Comparison of ENCODE assay signal across 8 cellular contexts in genomic region chr12:125403145-125403789, GRCh38.
A peak's percentile ranks its signal among the peaks of the same experiment; 100 is the strongest.
DNase-seq lines count a peak whose midpoint lies in the region; ATAC-seq, FAIRE-seq and TF ChIP-seq lines count a peak whose summit lies in the region.

No MANE protein-coding gene starts in this region.

- FAIRE-seq in HTR-8/SVneo (lab: Jason Lieb, UNC), result no peak

- peak overlapping the region in 1 of 8 donors; percentile 52 for H3K4me3 Mint-ChIP-seq in CD4-positive, alpha-beta memory T cell

- POLR2A ChIA-PET in CD4-positive, alpha-beta memory T cell (lab: Charles Lee; ENCODE audit: partially characterized antibody), result no interaction called here

- DNase-seq in EH (ENCODE audit: low read depth), result peak; percentile 28
- DNase-seq in HTR-8/SVneo (ENCODE audit: insufficient read length, low spot score), result peak; percentile 23
- DNase-seq in SK-MEL-5 (ENCODE audit: low read depth, low spot score), result peak; percentile 72
- peak; percentile 13 for DNase-seq in foreskin melanocyte
- DNase-seq in tibial nerve (ENCODE audit: low spot score in 2 of 2), result no peak
- DNase-seq in NCI-H128 (lab: John Stamatoyannopoulos, UW; ENCODE audit: unreplicated experiment), result no peak
- no peak for DNase-seq in CD4-positive, alpha-beta memory T cell

- no peak overlapping the region for H3K4me3 ChIP-seq in tibial nerve
- H3K4me3 ChIP-seq in CD4-positive, alpha-beta memory T cell (ENCODE audit: low read length in 2 of 2), result no peak overlapping the region

- in situ Hi-C loops in SK-MEL-5 (cut with HindIII; ENCODE audit: low pct_unique_long_range_greater_than_20kb, low sequenced_read_pairs), result no loop called here

- no peak for TF ChIP-seq POLR2A in tibial nerve (IDR thresholded peaks at IDR 0.05)

- H3K36me3 Mint-ChIP-seq in CD4-positive, alpha-beta memory T cell, result no peaks in the 10 kb centered on the region

- H3K9me3 ChIP-seq in tibial nerve, result peaks cover 0 to 49% (median 8%) of the 10 kb centered on the region in 4 donors
- no peaks in the 10 kb centered on the region for H3K9me3 ChIP-seq in CD4-positive, alpha-beta memory T cell (ENCODE audit: control insufficient read depth in 1 of 2, low read length in 2 of 2)

- peaks cover 2 to 7% (median 4%) of the 10 kb centered on the region in 8 donors for H3K9me3 Mint-ChIP-seq in CD4-positive, alpha-beta memory T cell

- no peak overlapping the region for H3K27ac ChIP-seq in tibial nerve
- no peak overlapping the region for H3K27ac ChIP-seq in CD4-positive, alpha-beta memory T cell (ENCODE audit: low read depth, low read length)

- no peaks in the 10 kb centered on the region for H3K4me1 ChIP-seq in tibial nerve
- H3K4me1 ChIP-seq in CD4-positive, alpha-beta memory T cell (ENCODE audit: insufficient read depth, low read length), result no peaks in the 10 kb centered on the region

- CTCF ChIA-PET in CD4-positive, alpha-beta memory T cell (lab: Charles Lee; ENCODE audit: partially characterized antibody), result interaction anchor here (0.8 to 1.4 kb wide), 2 partner anchors 9 to 220 kb away, joined by 3 to 4 read pairs; no protein-coding TSS in a partner anchor

- peak in 4 of 5 experiments; percentile 8 to 12 (median 10) for TF ChIP-seq CTCF in tibial nerve (IDR thresholded peaks at IDR 0.05)

- 30% methylated on average over 3 of the region's 3 CpGs for WGBS in tibial nerve, 2 donors

- intact Hi-C loops in CD4-positive, alpha-beta memory T cell (cut with micrococcal nuclease), result loop anchor here (2.0 kb wide), 1 partner anchor 220 kb away; no protein-coding TSS in a partner anchor

- ATAC-seq in GM21576 (IDR thresholded peaks at IDR 0.05; ENCODE audit: unreplicated experiment), result no peak

- no peak for TF ChIP-seq EP300 in tibial nerve (IDR thresholded peaks at IDR 0.05)

- no peaks in the 10 kb centered on the region for H3K36me3 ChIP-seq in tibial nerve
- H3K36me3 ChIP-seq in CD4-positive, alpha-beta memory T cell (ENCODE audit: insufficient read depth, low read length), result no peaks in the 10 kb centered on the region

- H3K27me3 Mint-ChIP-seq in CD4-positive, alpha-beta memory T cell, result peaks cover 7% of the 10 kb centered on the region in 2 donors

- H3K27me3 ChIP-seq in tibial nerve, result no peaks in the 10 kb centered on the region
- no peaks in the 10 kb centered on the region for H3K27me3 ChIP-seq in CD4-positive, alpha-beta memory T cell (ENCODE audit: insufficient read depth, low read length)

- no peak overlapping the region for H3K27ac Mint-ChIP-seq in CD4-positive, alpha-beta memory T cell

- H3K4me1 Mint-ChIP-seq in CD4-positive, alpha-beta memory T cell, result no peaks in the 10 kb centered on the region

Comparison
In these comparisons a context has a peak if more than half of its experiments do, and no peak if none do; other contexts are left out.
1. DNase-seq: peak in EH (single experiment), HTR-8/SVneo (single experiment), SK-MEL-5 (single experiment) and foreskin melanocyte (single experiment); none in tibial nerve (0 of 2), NCI-H128 (single experiment) and CD4-positive, alpha-beta memory T cell (0 of 5).